14 cellular contexts compared by ENCODE assay signal in genomic region chr12:118480235-118480634, GRCh38.
DNase-seq lines count a peak whose midpoint lies in the region; ATAC-seq lines count a peak whose summit lies in the region.
"Had no signal": no experiment of that assay in that cellular context is flagged by ENCODE, and none has a peak within 500 bp of the region (broad histone marks: within the 10 kb centered on the region; RNA-seq: fewer than 3 reads in every experiment).

No MANE protein-coding gene starts in this region.

- ATAC-seq in Right ventricle myocardium inferior, result peak; percentile 63
- ATAC-seq in left ventricle myocardium superior, result peak; percentile 78
- ATAC-seq: A549, GM12878, HepG2 had no signal

- intact Hi-C loops in Right ventricle myocardium inferior (cut with DNase I) (no loop called here), cardiac septum (cut with DNase I) (no loop called here), left ventricle myocardium superior (cut with micrococcal nuclease) (no loop called here)

- DNase-seq in Right ventricle myocardium inferior (ENCODE audit: missing footprints), result no peak
- DNase-seq in cardiac septum (ENCODE audit: low spot score), result no peak
- DNase-seq in M059J (ENCODE audit: low read depth), result peak; percentile 11
- DNase-seq in left ventricle myocardium superior, result no peak
- no peak for DNase-seq in central memory CD4-positive, alpha-beta T cell
- DNase-seq in activated gamma-delta T cell (lab: John Stamatoyannopoulos, UW), result no peak
- no peak for DNase-seq in hepatic stellate cell (ENCODE audit: low spot score)
- DNase-seq: CD4-positive, alpha-beta memory T cell; DMS153; DMS79; GM23248 had no signal
